ENCODE assay signal across 8 cellular contexts in the genomic region with DNA sequence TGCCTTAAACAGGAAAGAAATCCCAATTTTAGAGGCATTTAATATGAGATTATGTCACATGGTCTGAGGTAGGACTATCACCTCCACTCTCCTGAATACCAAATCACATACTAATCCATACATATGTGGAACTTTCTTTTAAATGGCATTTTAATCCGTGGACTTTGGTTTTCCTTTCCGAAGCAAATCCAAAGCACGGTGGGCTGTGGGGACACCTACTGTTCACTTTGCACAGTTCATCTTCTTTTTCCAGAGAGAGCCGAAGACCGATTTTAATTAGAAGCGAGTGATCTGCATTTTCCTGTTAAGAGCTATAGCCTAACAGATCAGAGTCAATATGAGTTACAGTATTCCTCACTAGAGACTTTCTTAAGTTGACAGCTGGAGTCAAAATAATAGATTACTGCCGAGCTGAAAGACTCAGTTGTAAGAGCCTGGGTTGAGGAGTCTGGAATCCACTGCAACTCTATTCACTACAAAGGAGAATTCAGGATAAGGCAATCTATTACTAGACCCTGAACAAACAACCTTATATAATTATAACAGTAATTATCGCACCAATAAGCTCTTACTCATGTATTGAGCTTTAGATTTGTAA.
DNase-seq lines count a peak whose midpoint lies in the region; ATAC-seq and TF ChIP-seq lines count a peak whose summit lies in the region.

No MANE protein-coding gene starts in this region.

- H3K27me3 ChIP-seq in NT2/D1 (ENCODE audit: insufficient read depth, insufficient read length): no peaks in the 10 kb centered on the region

- ATAC-seq in GM18498 (IDR thresholded peaks at IDR 0.05; ENCODE audit: unreplicated experiment) (peak; percentile 47), HG03460 (IDR thresholded peaks at IDR 0.05; ENCODE audit: unreplicated experiment) (no peak), GM21825 (IDR thresholded peaks at IDR 0.05; ENCODE audit: unreplicated experiment) (no peak)

- H3K4me3 ChIP-seq in NT2/D1 (ENCODE audit: insufficient read length, low read depth): no peak overlapping the region
- no peak overlapping the region for H3K4me3 ChIP-seq in epithelial cell of esophagus (ENCODE audit: low read length)

- peak; percentile 88 for TF ChIP-seq CTCF in C4-2B (conservative IDR thresholded peaks at IDR 0.05)
- TF ChIP-seq CTCF in epithelial cell of esophagus (IDR thresholded peaks at IDR 0.05; ENCODE audit: insufficient read depth, low read depth, low read length, missing control alignments): peak; percentile 75

- no peaks in the 10 kb centered on the region for H3K9me3 ChIP-seq in NT2/D1 (ENCODE audit: insufficient read depth, low read length)

- H3K9ac ChIP-seq in NT2/D1 (ENCODE audit: insufficient read length, low read depth): no peak overlapping the region

- no peak overlapping the region for H3K27ac ChIP-seq in C4-2B

- DNase-seq in NT2/D1 (ENCODE audit: low read depth, low spot score): peak; percentile 27
- DNase-seq in epithelial cell of esophagus (ENCODE audit: low read depth): peak; percentile 41
- peak; percentile 5 for DNase-seq in non-pigmented ciliary epithelial cell (ENCODE audit: low read depth)
- DNase-seq in SKM-1 (lab: John Stamatoyannopoulos, UW; ENCODE audit: unreplicated experiment): no peak

- no peaks in the 10 kb centered on the region for H3K36me3 ChIP-seq in NT2/D1 (ENCODE audit: insufficient read depth, insufficient read length, low read length)

- H3K4me1 ChIP-seq in NT2/D1 (ENCODE audit: insufficient read depth, insufficient read length): no peaks in the 10 kb centered on the region
